In genomic region chr1:44810762-44811105, GRCh38 we compare ENCODE assay signal across 9 cellular contexts. TPM values are rescaled to one million over a fixed set of nuclear protein-coding genes. Genes with fewer than 3 reads are reported as not detected.
DNase-seq lines count a peak whose midpoint lies in the region; ATAC-seq, FAIRE-seq and TF ChIP-seq lines count a peak whose summit lies in the region.
"Not testable (repeated sequence)": the region's sequence is repeated elsewhere in the genome, so short reads cannot be mapped to it uniquely, and the experiment has no call there.
"Had no signal": no experiment of that assay in that cellular context is flagged by ENCODE, and none has a peak within 500 bp of the region (broad histone marks: within the 10 kb centered on the region; RNA-seq: fewer than 3 reads in every experiment).

No MANE protein-coding gene starts in this region.

- H3K27ac Mint-ChIP-seq in activated CD4-positive, alpha-beta T cell treated with anti-CD3 and anti-CD28 coated beads, Interleukin-2, amount 10 ng/mL, durations not matched to agents 24 days and 14 days, result peak overlapping the region; percentile 99
- peak overlapping the region; percentile 100 for H3K27ac Mint-ChIP-seq in activated naive CD8-positive, alpha-beta T cell treated with anti-CD3 and anti-CD28 coated beads, Interleukin-2, amount 50 U/mL, for 24 hours
- H3K27ac Mint-ChIP-seq in nephron progenitor cell, result peak overlapping the region; percentile 0
- peak overlapping the region; percentile 99 for H3K27ac Mint-ChIP-seq in stimulated activated naive CD8-positive, alpha-beta T cell treated with anti-CD3 and anti-CD28 coated beads, Interleukin-15, Interleukin-2, amounts not matched to agents 100 ng/mL and 50 ng/mL, for 24 hours

- H3K27ac ChIP-seq in 22Rv1 (peak overlapping the region; percentile 94), HL-60 (replicated peaks) (peak overlapping the region; percentile 100)
- H3K27ac ChIP-seq in effector memory CD4-positive, alpha-beta T cell (ENCODE audit: insufficient read depth, low read length, poor library complexity, severe bottlenecking), result peak overlapping the region; percentile 98
- H3K27ac ChIP-seq in kidney (ENCODE audit: low read depth in 2 of 2, low read length in 2 of 2), result not testable (repeated sequence)

- H3K27me3 ChIP-seq in HL-60 (ENCODE audit: insufficient read depth, poor library complexity, severe bottlenecking); effector memory CD4-positive, alpha-beta T cell (replicated peaks; ENCODE audit: control insufficient read depth, insufficient read depth, low read length, poor library complexity, severe bottlenecking): not testable (repeated sequence)

- intact Hi-C loops in activated CD4-positive, alpha-beta T cell treated with anti-CD3 and anti-CD28 coated beads, Interleukin-2, amount 10 ng/mL, durations not matched to agents 24 days and 14 days (cut with micrococcal nuclease), result loop anchor here (5.0 kb wide), 2 partner anchors 33 to 877 kb away; partner anchors contain the start of genes GPBP1L1, RPS8 and TMEM69
- intact Hi-C loops in kidney (cut with DNase I), result not testable (repeated sequence)

- not testable (repeated sequence) for H3K9ac ChIP-seq in kidney (ENCODE audit: low read length in 2 of 2)

- H3K4me1 Mint-ChIP-seq in activated CD4-positive, alpha-beta T cell treated with anti-CD3 and anti-CD28 coated beads, Interleukin-2, amount 10 ng/mL, durations not matched to agents 24 days and 14 days, result peaks cover 70% of the 10 kb centered on the region
- H3K4me1 Mint-ChIP-seq in activated naive CD8-positive, alpha-beta T cell treated with anti-CD3 and anti-CD28 coated beads, Interleukin-2, amount 50 U/mL, for 24 hours, result peaks cover 89% of the 10 kb centered on the region
- peaks cover 76% of the 10 kb centered on the region for H3K4me1 Mint-ChIP-seq in nephron progenitor cell
- H3K4me1 Mint-ChIP-seq in stimulated activated naive CD8-positive, alpha-beta T cell treated with anti-CD3 and anti-CD28 coated beads, Interleukin-15, Interleukin-2, amounts not matched to agents 100 ng/mL and 50 ng/mL, for 24 hours (ENCODE audit: low read depth), result peaks cover 82% of the 10 kb centered on the region

- not testable (repeated sequence) for TF ChIP-seq CTCF in 22Rv1 (IDR thresholded peaks at IDR 0.05); HL-60 (IDR thresholded peaks at IDR 0.05; ENCODE audit: insufficient read depth, low read length); kidney (IDR thresholded peaks at IDR 0.05; ENCODE audit: borderline replicate concordance, extremely low read depth, insufficient read depth); nephron progenitor cell (IDR thresholded peaks at IDR 0.05)

- H3K36me3 ChIP-seq in effector memory CD4-positive, alpha-beta T cell (ENCODE audit: control insufficient read depth, insufficient read depth, low read length); kidney (ENCODE audit: control insufficient read depth in 1 of 2, insufficient read depth in 2 of 2, low read length in 2 of 2): not testable (repeated sequence)

- peaks cover 69% of the 10 kb centered on the region for H3K36me3 Mint-ChIP-seq in activated CD4-positive, alpha-beta T cell treated with anti-CD3 and anti-CD28 coated beads, Interleukin-2, amount 10 ng/mL, durations not matched to agents 24 days and 14 days (ENCODE audit: low read depth)
- H3K36me3 Mint-ChIP-seq in activated naive CD8-positive, alpha-beta T cell treated with anti-CD3 and anti-CD28 coated beads, Interleukin-2, amount 50 U/mL, for 24 hours (ENCODE audit: low read depth), result peaks cover 35% of the 10 kb centered on the region
- H3K36me3 Mint-ChIP-seq in nephron progenitor cell (ENCODE audit: low read depth), result peaks cover 14% of the 10 kb centered on the region
- peaks cover 47% of the 10 kb centered on the region for H3K36me3 Mint-ChIP-seq in stimulated activated naive CD8-positive, alpha-beta T cell treated with anti-CD3 and anti-CD28 coated beads, Interleukin-15, Interleukin-2, amounts not matched to agents 100 ng/mL and 50 ng/mL, for 24 hours (ENCODE audit: low read depth)

- not testable (repeated sequence) for H3K27me3 Mint-ChIP-seq in activated CD4-positive, alpha-beta T cell treated with anti-CD3 and anti-CD28 coated beads, Interleukin-2, amount 10 ng/mL, durations not matched to agents 24 days and 14 days; activated naive CD8-positive, alpha-beta T cell treated with anti-CD3 and anti-CD28 coated beads, Interleukin-2, amount 50 U/mL, for 24 hours; nephron progenitor cell (ENCODE audit: low read depth, poor library complexity); stimulated activated naive CD8-positive, alpha-beta T cell treated with anti-CD3 and anti-CD28 coated beads, Interleukin-15, Interleukin-2, amounts not matched to agents 100 ng/mL and 50 ng/mL, for 24 hours

- H3K4me1 ChIP-seq in effector memory CD4-positive, alpha-beta T cell (ENCODE audit: control insufficient read depth, insufficient read depth, low read length, poor library complexity, severe bottlenecking), result peaks cover 77% of the 10 kb centered on the region
- H3K4me1 ChIP-seq in kidney (ENCODE audit: control insufficient read depth in 1 of 2, insufficient read depth in 1 of 2, low read depth in 1 of 2, low read length in 2 of 2), result peaks cover 39 to 48% of the 10 kb centered on the region in 2 donors

- not testable (repeated sequence) for H3K9me3 Mint-ChIP-seq in activated CD4-positive, alpha-beta T cell treated with anti-CD3 and anti-CD28 coated beads, Interleukin-2, amount 10 ng/mL, durations not matched to agents 24 days and 14 days; activated naive CD8-positive, alpha-beta T cell treated with anti-CD3 and anti-CD28 coated beads, Interleukin-2, amount 50 U/mL, for 24 hours; nephron progenitor cell; stimulated activated naive CD8-positive, alpha-beta T cell treated with anti-CD3 and anti-CD28 coated beads, Interleukin-15, Interleukin-2, amounts not matched to agents 100 ng/mL and 50 ng/mL, for 24 hours

- DNase-seq in HL-60 (ENCODE audit: low read depth in 1 of 2, low spot score in 1 of 2); activated CD4-positive, alpha-beta T cell treated with anti-CD3 and anti-CD28 coated beads, Interleukin-2, amount 10 ng/mL, durations not matched to agents 24 days and 14 days; activated naive CD8-positive, alpha-beta T cell treated with anti-CD3 and anti-CD28 coated beads, Interleukin-2, amount 50 U/mL, for 24 hours; effector memory CD4-positive, alpha-beta T cell; nephron progenitor cell: not testable (repeated sequence)
- peak; percentile 27 for DNase-seq in kidney

- H3K4me3 Mint-ChIP-seq in activated CD4-positive, alpha-beta T cell treated with anti-CD3 and anti-CD28 coated beads, Interleukin-2, amount 10 ng/mL, durations not matched to agents 24 days and 14 days, result peak overlapping the region; percentile 81
- H3K4me3 Mint-ChIP-seq in activated naive CD8-positive, alpha-beta T cell treated with anti-CD3 and anti-CD28 coated beads, Interleukin-2, amount 50 U/mL, for 24 hours, result peak overlapping the region; percentile 82
- peak overlapping the region; percentile 8 for H3K4me3 Mint-ChIP-seq in nephron progenitor cell
- peak overlapping the region; percentile 63 for H3K4me3 Mint-ChIP-seq in stimulated activated naive CD8-positive, alpha-beta T cell treated with anti-CD3 and anti-CD28 coated beads, Interleukin-15, Interleukin-2, amounts not matched to agents 100 ng/mL and 50 ng/mL, for 24 hours

- ATAC-seq in activated naive CD8-positive, alpha-beta T cell treated with anti-CD3 and anti-CD28 coated beads, Interleukin-2, amount 50 U/mL, for 24 hours, result not testable (repeated sequence)

- not testable (repeated sequence) for H3K9me3 ChIP-seq in effector memory CD4-positive, alpha-beta T cell (ENCODE audit: control insufficient read depth, low read length); kidney (ENCODE audit: control insufficient read depth in 1 of 2, low read length in 2 of 2)

- H3K4me3 ChIP-seq in HL-60 (replicated peaks; ENCODE audit: insufficient read depth, low read length); effector memory CD4-positive, alpha-beta T cell (ENCODE audit: insufficient read depth, low read depth, low read length, poor library complexity, severe bottlenecking); kidney (ENCODE audit: low read length in 2 of 2): not testable (repeated sequence)

- FAIRE-seq in kidney (lab: Jason Lieb, UNC), result not testable (repeated sequence)

RNA-seq across cellular contexts. Expression of gene BTBD19, which starts 2.4 kb away (rescaled TPM):
- total RNA-seq in activated CD4-positive, alpha-beta T cell treated with anti-CD3 and anti-CD28 coated beads, Interleukin-2, amount 10 ng/mL, durations not matched to agents 24 days and 14 days, result 22.2 and 22.7 TPM in 2 replicates
- total RNA-seq in kidney, result 16.5 TPM
- 3.2 TPM for polyA plus RNA-seq in kidney (ENCODE audit: insufficient read depth, low read depth, low replicate concordance)

RNA-seq across cellular contexts. Expression of gene DYNLT4, which starts 3.6 kb away (rescaled TPM):
- 0.28 TPM in 1 of 2 replicates, not detected in the other for total RNA-seq in activated CD4-positive, alpha-beta T cell treated with anti-CD3 and anti-CD28 coated beads, Interleukin-2, amount 10 ng/mL, durations not matched to agents 24 days and 14 days
- total RNA-seq in kidney, result 1.2 TPM
- not detected for polyA plus RNA-seq in kidney (ENCODE audit: insufficient read depth, low read depth, low replicate concordance)
- total RNA-seq: neural crest cell had no signal

RNA-seq across cellular contexts. Expression of gene PLK3, which starts 10.6 kb away (rescaled TPM):
- total RNA-seq in activated CD4-positive, alpha-beta T cell treated with anti-CD3 and anti-CD28 coated beads, Interleukin-2, amount 10 ng/mL, durations not matched to agents 24 days and 14 days, result 190 and 205 TPM in 2 replicates
- 24.3 TPM for total RNA-seq in kidney
- polyA plus RNA-seq in kidney (ENCODE audit: insufficient read depth, low read depth, low replicate concordance), result 4.4 TPM

RNA-seq across cellular contexts. Expression of gene BEST4, which starts 22.8 kb away (rescaled TPM):
- 0.77 and 0.83 TPM in 2 replicates for total RNA-seq in activated CD4-positive, alpha-beta T cell treated with anti-CD3 and anti-CD28 coated beads, Interleukin-2, amount 10 ng/mL, durations not matched to agents 24 days and 14 days
- total RNA-seq in kidney, result 0.50 TPM
- 0.37 TPM for polyA plus RNA-seq in kidney (ENCODE audit: insufficient read depth, low read depth, low replicate concordance)

RNA-seq across cellular contexts. Expression of gene PTCH2, which starts 32.3 kb away (rescaled TPM):
- 0.78 and 1.0 TPM in 2 replicates for total RNA-seq in activated CD4-positive, alpha-beta T cell treated with anti-CD3 and anti-CD28 coated beads, Interleukin-2, amount 10 ng/mL, durations not matched to agents 24 days and 14 days
- total RNA-seq in kidney, result 1.2 TPM
- polyA plus RNA-seq in kidney (ENCODE audit: insufficient read depth, low read depth, low replicate concordance), result 0.24 TPM

Comparison
In these comparisons a context has a peak if more than half of its experiments do, and no peak if none do; other contexts are left out.
1. H3K27ac Mint-ChIP-seq: peak in every context shown above with its lines; median percentile 100 in activated naive CD8-positive, alpha-beta T cell treated with anti-CD3 and anti-CD28 coated beads, Interleukin-2, amount 50 U/mL, for 24 hours; 99 in activated CD4-positive, alpha-beta T cell treated with anti-CD3 and anti-CD28 coated beads, Interleukin-2, amount 10 ng/mL, durations not matched to agents 24 days and 14 days; 99 in stimulated activated naive CD8-positive, alpha-beta T cell treated with anti-CD3 and anti-CD28 coated beads, Interleukin-15, Interleukin-2, amounts not matched to agents 100 ng/mL and 50 ng/mL, for 24 hours; 0 in nephron progenitor cell.
2. H3K4me3 Mint-ChIP-seq: peak in every context shown above with its lines; median percentile 82 in activated naive CD8-positive, alpha-beta T cell treated with anti-CD3 and anti-CD28 coated beads, Interleukin-2, amount 50 U/mL, for 24 hours; 81 in activated CD4-positive, alpha-beta T cell treated with anti-CD3 and anti-CD28 coated beads, Interleukin-2, amount 10 ng/mL, durations not matched to agents 24 days and 14 days; 63 in stimulated activated naive CD8-positive, alpha-beta T cell treated with anti-CD3 and anti-CD28 coated beads, Interleukin-15, Interleukin-2, amounts not matched to agents 100 ng/mL and 50 ng/mL, for 24 hours; 8 in nephron progenitor cell.